2 cellular contexts compared by ENCODE assay signal in the genomic region with DNA sequence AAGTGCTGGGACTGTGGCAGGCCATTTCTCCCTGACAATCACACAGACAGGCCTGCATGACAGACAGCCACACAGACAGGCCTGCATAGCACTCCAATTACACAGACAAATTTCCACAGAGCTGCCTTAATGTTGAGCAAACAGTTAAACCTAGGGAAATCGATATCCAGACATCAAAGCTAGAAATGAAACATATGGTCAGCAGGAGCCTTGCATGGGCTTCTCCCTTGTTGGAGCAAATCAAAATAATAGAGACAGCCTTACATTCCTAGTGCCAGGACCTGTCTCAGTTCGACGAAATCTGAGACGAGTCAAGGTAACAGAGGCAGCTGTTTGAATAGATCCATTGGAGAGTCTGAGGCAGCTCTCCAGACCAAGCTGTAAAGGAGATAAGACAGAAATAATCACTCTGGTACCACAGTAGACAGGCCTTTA.
TF ChIP-seq lines count a peak whose summit lies in the region.

No MANE protein-coding gene starts in this region.

TF ChIP-seq in GM23338, 12 proteins besides CTCF, POLR2A, EP300 and RAD21:
- TF ChIP-seq EZH2phosphoT487 (IDR thresholded peaks at IDR 0.05; ENCODE audit: unreplicated experiment): no peak
- no peak for TF ChIP-seq POLR2AphosphoS5 (IDR thresholded peaks at IDR 0.05; ENCODE audit: low read depth)
- TF ChIP-seq, protein P1, sequence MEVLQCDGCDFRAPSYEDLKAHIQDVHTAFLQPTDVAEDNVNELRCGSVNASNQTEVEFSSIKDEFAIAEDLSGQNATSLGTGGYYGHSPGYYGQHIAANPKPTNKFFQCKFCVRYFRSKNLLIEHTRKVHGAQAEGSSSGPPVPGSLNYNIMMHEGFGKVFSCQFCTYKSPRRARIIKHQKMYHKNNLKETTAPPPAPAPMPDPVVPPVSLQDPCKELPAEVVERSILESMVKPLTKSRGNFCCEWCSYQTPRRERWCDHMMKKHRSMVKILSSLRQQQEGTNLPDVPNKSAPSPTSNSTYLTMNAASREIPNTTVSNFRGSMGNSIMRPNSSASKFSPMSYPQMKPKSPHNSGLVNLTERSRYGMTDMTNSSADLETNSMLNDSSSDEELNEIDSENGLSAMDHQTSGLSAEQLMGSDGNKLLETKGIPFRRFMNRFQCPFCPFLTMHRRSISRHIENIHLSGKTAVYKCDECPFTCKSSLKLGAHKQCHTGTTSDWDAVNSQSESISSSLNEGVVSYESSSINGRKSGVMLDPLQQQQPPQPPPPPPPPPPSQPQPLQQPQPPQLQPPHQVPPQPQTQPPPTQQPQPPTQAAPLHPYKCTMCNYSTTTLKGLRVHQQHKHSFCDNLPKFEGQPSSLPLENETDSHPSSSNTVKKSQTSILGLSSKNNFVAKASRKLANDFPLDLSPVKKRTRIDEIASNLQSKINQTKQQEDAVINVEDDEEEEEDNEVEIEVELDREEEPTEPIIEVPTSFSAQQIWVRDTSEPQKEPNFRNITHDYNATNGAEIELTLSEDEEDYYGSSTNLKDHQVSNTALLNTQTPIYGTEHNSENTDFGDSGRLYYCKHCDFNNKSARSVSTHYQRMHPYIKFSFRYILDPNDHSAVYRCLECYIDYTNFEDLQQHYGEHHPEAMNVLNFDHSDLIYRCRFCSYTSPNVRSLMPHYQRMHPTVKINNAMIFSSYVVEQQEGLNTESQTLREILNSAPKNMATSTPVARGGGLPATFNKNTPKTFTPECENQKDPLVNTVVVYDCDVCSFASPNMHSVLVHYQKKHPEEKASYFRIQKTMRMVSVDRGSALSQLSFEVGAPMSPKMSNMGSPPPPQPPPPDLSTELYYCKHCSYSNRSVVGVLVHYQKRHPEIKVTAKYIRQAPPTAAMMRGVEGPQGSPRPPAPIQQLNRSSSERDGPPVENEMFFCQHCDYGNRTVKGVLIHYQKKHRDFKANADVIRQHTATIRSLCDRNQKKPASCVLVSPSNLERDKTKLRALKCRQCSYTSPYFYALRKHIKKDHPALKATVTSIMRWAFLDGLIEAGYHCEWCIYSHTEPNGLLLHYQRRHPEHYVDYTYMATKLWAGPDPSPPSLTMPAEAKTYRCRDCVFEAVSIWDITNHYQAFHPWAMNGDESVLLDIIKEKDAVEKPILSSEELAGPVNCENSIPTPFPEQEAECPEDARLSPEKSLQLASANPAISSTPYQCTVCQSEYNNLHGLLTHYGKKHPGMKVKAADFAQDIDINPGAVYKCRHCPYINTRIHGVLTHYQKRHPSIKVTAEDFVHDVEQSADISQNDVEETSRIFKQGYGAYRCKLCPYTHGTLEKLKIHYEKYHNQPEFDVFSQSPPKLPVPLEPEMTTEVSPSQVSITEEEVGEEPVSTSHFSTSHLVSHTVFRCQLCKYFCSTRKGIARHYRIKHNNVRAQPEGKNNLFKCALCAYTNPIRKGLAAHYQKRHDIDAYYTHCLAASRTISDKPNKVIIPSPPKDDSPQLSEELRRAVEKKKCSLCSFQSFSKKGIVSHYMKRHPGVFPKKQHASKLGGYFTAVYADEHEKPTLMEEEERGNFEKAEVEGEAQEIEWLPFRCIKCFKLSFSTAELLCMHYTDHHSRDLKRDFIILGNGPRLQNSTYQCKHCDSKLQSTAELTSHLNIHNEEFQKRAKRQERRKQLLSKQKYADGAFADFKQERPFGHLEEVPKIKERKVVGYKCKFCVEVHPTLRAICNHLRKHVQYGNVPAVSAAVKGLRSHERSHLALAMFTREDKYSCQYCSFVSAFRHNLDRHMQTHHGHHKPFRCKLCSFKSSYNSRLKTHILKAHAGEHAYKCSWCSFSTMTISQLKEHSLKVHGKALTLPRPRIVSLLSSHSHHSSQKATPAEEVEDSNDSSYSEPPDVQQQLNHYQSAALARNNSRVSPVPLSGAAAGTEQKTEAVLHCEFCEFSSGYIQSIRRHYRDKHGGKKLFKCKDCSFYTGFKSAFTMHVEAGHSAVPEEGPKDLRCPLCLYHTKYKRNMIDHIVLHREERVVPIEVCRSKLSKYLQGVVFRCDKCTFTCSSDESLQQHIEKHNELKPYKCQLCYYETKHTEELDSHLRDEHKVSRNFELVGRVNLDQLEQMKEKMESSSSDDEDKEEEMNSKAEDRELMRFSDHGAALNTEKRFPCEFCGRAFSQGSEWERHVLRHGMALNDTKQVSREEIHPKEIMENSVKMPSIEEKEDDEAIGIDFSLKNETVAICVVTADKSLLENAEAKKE (CRISPR knock-in tag; IDR thresholded peaks at IDR 0.05): no peak
- no peak for TF ChIP-seq EZH2 (IDR thresholded peaks at IDR 0.05; ENCODE audit: low read depth, unreplicated experiment)
- no peak for TF ChIP-seq NANOG (IDR thresholded peaks at IDR 0.05; ENCODE audit: borderline replicate concordance)

TF ChIP-seq in K562, 482 proteins besides CTCF, POLR2A, EP300 and RAD21:
- no peak for TF ChIP-seq KLF13 (tag; IDR thresholded peaks at IDR 0.05; ENCODE audit: borderline replicate concordance, low read depth)
- no peak for TF ChIP-seq GATAD2A (IDR thresholded peaks at IDR 0.05)
- TF ChIP-seq DDX20 (tag; IDR thresholded peaks at IDR 0.05; ENCODE audit: low read depth): no peak
- TF ChIP-seq, protein P2, sequence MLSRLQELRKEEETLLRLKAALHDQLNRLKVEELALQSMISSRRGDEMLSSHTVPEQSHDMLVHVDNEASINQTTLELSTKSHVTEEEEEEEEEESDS (CRISPR knock-in tag; IDR thresholded peaks at IDR 0.05): no peak
- no peak for TF ChIP-seq MCM7 (IDR thresholded peaks at IDR 0.05)
- TF ChIP-seq SAP30 (IDR thresholded peaks at IDR 0.05; ENCODE audit: borderline replicate concordance, insufficient read depth, low read depth, low read length, poor library complexity, severe bottlenecking): no peak
- TF ChIP-seq, protein P3, sequence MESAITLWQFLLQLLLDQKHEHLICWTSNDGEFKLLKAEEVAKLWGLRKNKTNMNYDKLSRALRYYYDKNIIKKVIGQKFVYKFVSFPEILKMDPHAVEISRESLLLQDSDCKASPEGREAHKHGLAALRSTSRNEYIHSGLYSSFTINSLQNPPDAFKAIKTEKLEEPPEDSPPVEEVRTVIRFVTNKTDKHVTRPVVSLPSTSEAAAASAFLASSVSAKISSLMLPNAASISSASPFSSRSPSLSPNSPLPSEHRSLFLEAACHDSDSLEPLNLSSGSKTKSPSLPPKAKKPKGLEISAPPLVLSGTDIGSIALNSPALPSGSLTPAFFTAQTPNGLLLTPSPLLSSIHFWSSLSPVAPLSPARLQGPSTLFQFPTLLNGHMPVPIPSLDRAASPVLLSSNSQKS (CRISPR knock-in tag; IDR thresholded peaks at IDR 0.05): no peak
- TF ChIP-seq, protein P4, sequence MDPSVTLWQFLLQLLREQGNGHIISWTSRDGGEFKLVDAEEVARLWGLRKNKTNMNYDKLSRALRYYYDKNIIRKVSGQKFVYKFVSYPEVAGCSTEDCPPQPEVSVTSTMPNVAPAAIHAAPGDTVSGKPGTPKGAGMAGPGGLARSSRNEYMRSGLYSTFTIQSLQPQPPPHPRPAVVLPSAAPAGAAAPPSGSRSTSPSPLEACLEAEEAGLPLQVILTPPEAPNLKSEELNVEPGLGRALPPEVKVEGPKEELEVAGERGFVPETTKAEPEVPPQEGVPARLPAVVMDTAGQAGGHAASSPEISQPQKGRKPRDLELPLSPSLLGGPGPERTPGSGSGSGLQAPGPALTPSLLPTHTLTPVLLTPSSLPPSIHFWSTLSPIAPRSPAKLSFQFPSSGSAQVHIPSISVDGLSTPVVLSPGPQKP (CRISPR knock-in tag; IDR thresholded peaks at IDR 0.05): no peak
- TF ChIP-seq, protein P5, sequence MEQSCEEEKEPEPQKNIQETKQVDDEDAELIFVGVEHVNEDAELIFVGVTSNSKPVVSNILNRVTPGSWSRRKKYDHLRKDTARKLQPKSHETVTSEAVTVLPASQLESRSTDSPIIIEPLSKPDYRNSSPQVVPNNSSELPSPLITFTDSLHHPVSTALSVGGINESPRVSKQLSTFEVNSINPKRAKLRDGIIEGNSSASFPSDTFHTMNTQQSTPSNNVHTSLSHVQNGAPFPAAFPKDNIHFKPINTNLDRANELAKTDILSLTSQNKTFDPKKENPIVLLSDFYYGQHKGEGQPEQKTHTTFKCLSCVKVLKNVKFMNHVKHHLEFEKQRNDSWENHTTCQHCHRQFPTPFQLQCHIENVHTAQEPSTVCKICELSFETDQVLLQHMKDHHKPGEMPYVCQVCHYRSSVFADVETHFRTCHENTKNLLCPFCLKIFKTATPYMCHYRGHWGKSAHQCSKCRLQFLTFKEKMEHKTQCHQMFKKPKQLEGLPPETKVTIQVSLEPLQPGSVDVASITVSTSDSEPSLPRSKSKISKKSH (CRISPR knock-in tag; IDR thresholded peaks at IDR 0.05): no peak
- TF ChIP-seq, protein P6, sequence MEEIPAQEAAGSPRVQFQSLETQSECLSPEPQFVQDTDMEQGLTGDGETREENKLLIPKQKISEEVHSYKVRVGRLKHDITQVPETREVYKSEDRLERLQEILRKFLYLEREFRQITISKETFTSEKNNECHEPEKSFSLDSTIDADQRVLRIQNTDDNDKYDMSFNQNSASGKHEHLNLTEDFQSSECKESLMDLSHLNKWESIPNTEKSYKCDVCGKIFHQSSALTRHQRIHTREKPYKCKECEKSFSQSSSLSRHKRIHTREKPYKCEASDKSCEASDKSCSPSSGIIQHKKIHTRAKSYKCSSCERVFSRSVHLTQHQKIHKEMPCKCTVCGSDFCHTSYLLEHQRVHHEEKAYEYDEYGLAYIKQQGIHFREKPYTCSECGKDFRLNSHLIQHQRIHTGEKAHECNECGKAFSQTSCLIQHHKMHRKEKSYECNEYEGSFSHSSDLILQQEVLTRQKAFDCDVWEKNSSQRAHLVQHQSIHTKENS (CRISPR knock-in tag; IDR thresholded peaks at IDR 0.05): no peak
- TF ChIP-seq ZNF212 (CRISPR knock-in tag; IDR thresholded peaks at IDR 0.05): no peak
- TF ChIP-seq NUFIP1 (IDR thresholded peaks at IDR 0.05; ENCODE audit: partially characterized antibody): no peak
